Comparison of ENCODE assay signal across 27 cellular contexts in the genomic region with DNA sequence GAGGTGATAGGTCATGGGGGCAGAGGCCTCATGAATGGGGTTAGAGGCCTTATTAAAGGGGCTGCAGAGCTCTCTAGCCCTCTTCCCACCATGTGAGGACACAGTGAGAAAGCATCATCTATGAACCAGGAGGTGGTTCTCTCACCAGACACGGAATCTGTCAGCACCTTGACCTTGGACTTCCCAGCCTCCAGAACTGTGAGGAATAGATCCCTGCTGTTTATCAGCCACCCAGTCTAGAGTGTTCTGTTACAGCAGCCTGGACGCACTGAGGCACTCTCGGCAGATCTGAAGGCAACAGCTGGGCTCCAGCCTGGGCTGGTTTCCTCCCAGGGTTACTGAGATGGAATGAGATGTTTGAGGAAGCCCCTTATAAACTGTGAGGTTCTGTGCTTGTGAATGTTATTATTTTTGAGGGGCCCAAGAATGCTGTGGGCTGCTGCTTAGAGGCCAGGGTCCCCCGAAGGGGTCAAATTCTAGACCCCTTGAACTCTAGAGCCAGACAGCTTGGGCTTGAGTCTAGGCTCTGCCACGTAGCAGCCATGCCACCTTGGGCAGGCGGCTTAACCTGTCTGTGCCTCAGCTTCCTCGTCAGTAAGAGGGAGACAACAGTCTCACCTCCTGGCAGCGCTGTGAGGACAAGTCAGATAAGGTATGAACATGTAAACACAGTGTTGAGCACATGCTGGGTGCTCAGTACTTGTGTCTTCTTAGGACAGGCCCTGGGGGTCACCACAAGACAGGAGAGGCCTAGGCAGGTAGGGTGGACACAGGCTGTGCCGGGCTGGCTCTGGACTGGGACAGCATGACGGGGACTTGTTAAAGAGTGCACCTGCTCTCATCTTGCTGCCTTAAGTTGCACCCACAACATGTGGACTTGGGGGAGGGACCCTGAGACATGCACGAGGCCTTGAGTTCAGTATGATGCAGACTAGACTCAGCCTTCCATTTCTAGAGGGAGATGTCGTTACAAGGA. TPM values are rescaled to one million over a fixed set of nuclear protein-coding genes. Genes with fewer than 3 reads are reported as not detected.
DNase-seq lines count a peak whose midpoint lies in the region; ATAC-seq and TF ChIP-seq lines count a peak whose summit lies in the region.
"Had no signal": no experiment of that assay in that cellular context is flagged by ENCODE, and none has a peak within 500 bp of the region (broad histone marks: within the 10 kb centered on the region; RNA-seq: fewer than 3 reads in every experiment).

No MANE protein-coding gene starts in this region.

- no peak overlapping the region for H3K9ac ChIP-seq in H9 (ENCODE audit: extremely low read depth, insufficient read length, low read length)

- H3K9me3 Mint-ChIP-seq in stimulated activated naive B cell treated with anti-CD40 and anti-IgM and Interleukin-4, amounts not matched to agents 10 μg/mL and 1 μg/mL and 100 μg/mL, for 72 hours, result peaks cover 14 to 16% of the 10 kb centered on the region in 2 donors
- peaks cover 0 to 11% of the 10 kb centered on the region in 2 experiments; a peak in 4 of 5 replicates for H3K9me3 Mint-ChIP-seq in H9

- no peak overlapping the region for H2BK5ac ChIP-seq in H9 (ENCODE audit: insufficient read length, low read length)

- peak overlapping the region; percentile 94 for H3K27ac ChIP-seq in HL-60 (replicated peaks)
- H3K27ac ChIP-seq in angular gyrus (ENCODE audit: low read depth, low read length), result peak overlapping the region; percentile 31
- peak overlapping the region; percentile 34 for H3K27ac ChIP-seq in muscle layer of duodenum (ENCODE audit: low read length)
- H3K27ac ChIP-seq in H9 (ENCODE audit: insufficient read length, low read depth, low read length), result no peak overlapping the region
- H3K27ac ChIP-seq: SJCRH30, skin epidermis had no signal

- H3K56ac ChIP-seq in H9 (ENCODE audit: insufficient read length, low read depth, low read length), result no peak overlapping the region

- H2BK20ac ChIP-seq in H9 (ENCODE audit: low read depth, low read length, poor library complexity, severe bottlenecking), result no peak overlapping the region

- H3K27me3 Mint-ChIP-seq in stimulated activated naive B cell treated with anti-CD40 and anti-IgM and Interleukin-4, amounts not matched to agents 10 μg/mL and 1 μg/mL and 100 μg/mL, for 72 hours, result no peaks in the 10 kb centered on the region
- peaks cover 1% of the 10 kb centered on the region for H3K27me3 Mint-ChIP-seq in H9 (ENCODE audit: low read depth)
- H3K27me3 Mint-ChIP-seq: CD4-positive, alpha-beta T cell had no signal

- H4K5ac ChIP-seq in H9 (ENCODE audit: insufficient read length, low read depth, low read length), result no peak overlapping the region

- DNase-seq in HL-60 (ENCODE audit: low read depth in 1 of 2, low spot score in 1 of 2) (no peak), H9 (no peak)
- DNase-seq in stimulated activated naive B cell treated with anti-CD40 and anti-IgM and Interleukin-4, amounts not matched to agents 10 μg/mL and 1 μg/mL and 100 μg/mL, for 72 hours, result no peak
- DNase-seq: activated CD4-positive, alpha-beta T cell treated with anti-CD3 and anti-CD28 coated beads, Interleukin-2, amount 50 U/mL, for 4 hours; activated CD8-positive, alpha-beta memory T cell treated with anti-CD3 and anti-CD28 coated beads, Interleukin-2, amount 50 U/mL, for 48 hours; activated naive CD4-positive, alpha-beta T cell treated with anti-CD3 and anti-CD28 coated beads, Interleukin-2, amount 10 ng/mL, durations not matched to agents 7 days and 5 days; CD4-positive, alpha-beta T cell; foreskin melanocyte; Kasumi-1; mesendoderm; NCI-H1694 treated with DMSO at 0.1 percent for 48 hours; NCI-H526; SJCRH30; stimulated activated CD8-positive, alpha-beta memory T cell treated with anti-CD3 and anti-CD28 coated beads, Interleukin-4, amount 100 ng/mL, for 48 hours; substantia nigra; T1000 had no signal

- no peaks in the 10 kb centered on the region for H3K79me2 ChIP-seq in H9 (ENCODE audit: insufficient read depth, low read length)

- peak overlapping the region; percentile 32 for H3K27ac Mint-ChIP-seq in stimulated activated naive B cell treated with anti-CD40 and anti-IgM and Interleukin-4, amounts not matched to agents 10 μg/mL and 1 μg/mL and 100 μg/mL, for 72 hours
- no peak overlapping the region; a peak in 1 of 7 replicates for H3K27ac Mint-ChIP-seq in H9
- H3K27ac Mint-ChIP-seq: CD4-positive, alpha-beta T cell; GM23338; type B pancreatic cell; WTC11 had no signal

- H3K23me2 ChIP-seq in H9 (ENCODE audit: insufficient read length, low read depth, low read length, poor library complexity, severe bottlenecking), result no peaks in the 10 kb centered on the region

- no peak overlapping the region for H3K18ac ChIP-seq in H9 (ENCODE audit: insufficient read length, low read depth, low read length)

- no CpG with 5 or more reads among the region's 12 CpGs for WGBS in H9 (ENCODE audit: extremely low coverage, insufficient read length, low lambda C conversion rate)

- H2BK12ac ChIP-seq in H9 (ENCODE audit: insufficient read length, low read depth, low read length), result no peak overlapping the region

- H3K4ac ChIP-seq in H9 (ENCODE audit: low read depth, low read length), result no peak overlapping the region

- H3K4me1 ChIP-seq in muscle layer of duodenum (ENCODE audit: control insufficient read depth in 1 of 2, insufficient read depth in 2 of 2, low read length in 2 of 2) (peaks cover 11 to 29% of the 10 kb centered on the region in 2 donors), H9 (ENCODE audit: insufficient read depth, low read length) (no peaks in the 10 kb centered on the region)

- H3K23ac ChIP-seq in H9 (ENCODE audit: insufficient read length, low read depth, low read length), result no peak overlapping the region

- H3K4me2 ChIP-seq in H9 (ENCODE audit: insufficient read depth, insufficient read length, low read length), result no peak overlapping the region
- H3K4me2 ChIP-seq: GM23338 had no signal

- H2BK15ac ChIP-seq in H9 (ENCODE audit: low read depth, low read length), result no peak overlapping the region

- no peak overlapping the region for H4K8ac ChIP-seq in H9 (replicated peaks; ENCODE audit: insufficient read length, low read depth, low read length)

- H3K4me3 ChIP-seq in HL-60 (replicated peaks; ENCODE audit: insufficient read depth, low read length), result no peak overlapping the region
- H3K4me3 ChIP-seq in muscle layer of duodenum (ENCODE audit: low read depth in 1 of 2, low read length in 2 of 2), result no peak overlapping the region
- H3K4me3 ChIP-seq: esophagus muscularis mucosa, GM23338, Peyer's patch, SJCRH30, skin epidermis had no signal

- H2AK5ac ChIP-seq in H9 (ENCODE audit: insufficient read length, low read length), result no peak overlapping the region

- no peaks in the 10 kb centered on the region for H4K20me1 ChIP-seq in H9 (ENCODE audit: control insufficient read depth, insufficient read depth, insufficient read length)

- no peak for ATAC-seq in stimulated activated naive B cell treated with anti-CD40 and anti-IgM and Interleukin-4, amounts not matched to agents 10 μg/mL and 1 μg/mL and 100 μg/mL, for 72 hours (replicated peaks)
- ATAC-seq in GM19463 (IDR thresholded peaks at IDR 0.05; ENCODE audit: unreplicated experiment), result no peak
- ATAC-seq in HG02870 (IDR thresholded peaks at IDR 0.05; ENCODE audit: unreplicated experiment), result no peak
- ATAC-seq: GM23338, left colon, WTC11 had no signal

- peaks cover 39 to 47% of the 10 kb centered on the region in 2 donors for H3K4me1 Mint-ChIP-seq in stimulated activated naive B cell treated with anti-CD40 and anti-IgM and Interleukin-4, amounts not matched to agents 10 μg/mL and 1 μg/mL and 100 μg/mL, for 72 hours
- H3K4me1 Mint-ChIP-seq in H9, result peaks cover 3 to 13% of the 10 kb centered on the region in 2 experiments; a peak in 3 of 4 replicates
- H3K4me1 Mint-ChIP-seq: activated naive CD4-positive, alpha-beta T cell treated with anti-CD3 and anti-CD28 coated beads, Interleukin-2, amount 10 ng/mL, durations not matched to agents 7 days and 5 days; WTC11 had no signal

- no peak overlapping the region for H2AFZ ChIP-seq in H9 (ENCODE audit: low read length)
- H2AFZ ChIP-seq: GM23338 had no signal

- H3K79me1 ChIP-seq in H9 (ENCODE audit: insufficient read depth, low read depth, low read length, poor library complexity, severe bottlenecking), result no peaks in the 10 kb centered on the region

- H3K36me3 ChIP-seq in muscle layer of duodenum (ENCODE audit: control insufficient read depth in 1 of 2, insufficient read depth in 2 of 2, low read length in 2 of 2), result peaks cover 0 to 5% of the 10 kb centered on the region in 2 donors
- H3K36me3 ChIP-seq: Peyer's patch had no signal

- H3K9me3 ChIP-seq in muscle layer of duodenum (ENCODE audit: control insufficient read depth in 1 of 2, low read length in 2 of 2) (peaks cover 0 to 2% of the 10 kb centered on the region in 2 donors), H9 (ENCODE audit: control insufficient read depth, low read depth, low read length) (no peaks in the 10 kb centered on the region)

- peaks cover 41 to 60% of the 10 kb centered on the region in 2 donors for H3K36me3 Mint-ChIP-seq in stimulated activated naive B cell treated with anti-CD40 and anti-IgM and Interleukin-4, amounts not matched to agents 10 μg/mL and 1 μg/mL and 100 μg/mL, for 72 hours
- peaks cover 0 to 4% (median 3%) of the 10 kb centered on the region in 3 experiments; a peak in 2 of 7 replicates for H3K36me3 Mint-ChIP-seq in H9 (ENCODE audit: insufficient read depth in 1 of 3, low read depth in 3 of 3)
- H3K36me3 Mint-ChIP-seq: activated naive CD4-positive, alpha-beta T cell treated with anti-CD3 and anti-CD28 coated beads, Interleukin-2, amount 10 ng/mL, durations not matched to agents 7 days and 5 days; type B pancreatic cell had no signal

- no peak overlapping the region for H4K91ac ChIP-seq in H9 (ENCODE audit: insufficient read length, low read depth, low read length)

- no peak overlapping the region; the same call in 1 of the 2 replicates for H3K14ac ChIP-seq in H9 (ENCODE audit: insufficient read depth, low read length)

- no peak overlapping the region for H2BK120ac ChIP-seq in H9 (ENCODE audit: low read depth, low read length, poor library complexity, severe bottlenecking)

- TF ChIP-seq CTCF in HL-60 (IDR thresholded peaks at IDR 0.05; ENCODE audit: insufficient read depth, low read length), result no peak
- no peak for TF ChIP-seq CTCF in H9 (conservative IDR thresholded peaks at IDR 0.05)

- H3K27me3 ChIP-seq in HL-60 (ENCODE audit: insufficient read depth, poor library complexity, severe bottlenecking), result no peaks in the 10 kb centered on the region
- no peaks in the 10 kb centered on the region for H3K27me3 ChIP-seq in muscle layer of duodenum (ENCODE audit: low read depth, low read length)
- no peaks in the 10 kb centered on the region for H3K27me3 ChIP-seq in H9 (ENCODE audit: insufficient read depth, low read length)
- H3K27me3 ChIP-seq: esophagus muscularis mucosa, Peyer's patch, SJCRH30 had no signal

- H3K4me3 Mint-ChIP-seq in stimulated activated naive B cell treated with anti-CD40 and anti-IgM and Interleukin-4, amounts not matched to agents 10 μg/mL and 1 μg/mL and 100 μg/mL, for 72 hours, result no peak overlapping the region
- H3K4me3 Mint-ChIP-seq in H9, result no peak overlapping the region; a peak in 1 of 5 replicates
- H3K4me3 Mint-ChIP-seq: activated naive CD4-positive, alpha-beta T cell treated with anti-CD3 and anti-CD28 coated beads, Interleukin-2, amount 10 ng/mL, durations not matched to agents 7 days and 5 days; CD4-positive, alpha-beta T cell; GM23338; type B pancreatic cell; WTC11 had no signal

- H3T11ph ChIP-seq in H9 (ENCODE audit: low read length), result no peak overlapping the region

RNA-seq across cellular contexts. Expression of gene MGLL, which starts 49.3 kb away (rescaled TPM):
- 0.11 and 0.22 TPM in 2 replicates for total RNA-seq in H9 (2021)
